ENCODE assay signal across 17 cellular contexts in the genomic region with DNA sequence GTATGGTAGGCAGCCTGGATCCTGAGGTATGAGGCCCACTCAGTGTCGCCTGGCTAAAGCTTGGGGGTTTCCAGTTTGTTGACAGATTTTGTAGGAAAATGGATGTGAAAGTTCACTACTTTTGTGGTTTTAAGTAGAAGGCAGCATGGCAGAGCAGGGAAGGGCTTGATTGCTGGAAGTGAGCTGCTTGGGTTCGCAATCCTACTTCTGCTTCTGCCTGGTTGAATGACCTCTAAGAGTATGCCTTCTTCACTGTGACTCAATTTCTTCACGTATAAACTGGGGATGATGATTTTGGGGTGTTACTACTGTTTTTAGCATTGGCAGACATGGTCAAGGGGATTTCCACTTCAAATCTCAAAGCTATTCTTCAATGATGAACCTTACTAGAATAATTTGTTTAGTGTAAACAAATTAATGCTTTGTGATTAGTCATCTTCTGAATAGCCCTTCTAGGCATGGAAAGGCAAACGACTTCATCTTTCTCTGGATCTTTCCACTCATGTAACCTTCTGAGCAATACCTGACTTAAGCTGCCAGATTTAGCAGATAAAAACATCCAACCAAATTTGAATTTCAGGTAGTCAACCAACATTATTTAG. TPM values are rescaled to one million over a fixed set of nuclear protein-coding genes. Genes with fewer than 3 reads are reported as not detected.
DNase-seq lines count a peak whose midpoint lies in the region; ATAC-seq, FAIRE-seq and TF ChIP-seq lines count a peak whose summit lies in the region.
"Had no signal": no experiment of that assay in that cellular context is flagged by ENCODE, and none has a peak within 500 bp of the region (broad histone marks: within the 10 kb centered on the region; RNA-seq: fewer than 3 reads in every experiment).

No MANE protein-coding gene starts in this region.

- no peaks in the 10 kb centered on the region for H3K27me3 ChIP-seq in SJSA1 (replicated peaks)

- H3K4me3 ChIP-seq in SJSA1 = no peak overlapping the region
- H3K4me3 ChIP-seq: heart left ventricle, left ventricle myocardium inferior had no signal

- ATAC-seq in HG02852 (IDR thresholded peaks at IDR 0.05; ENCODE audit: unreplicated experiment) (peak; percentile 59), HG02763 (IDR thresholded peaks at IDR 0.05; ENCODE audit: unreplicated experiment) (no peak)
- ATAC-seq: heart left ventricle had no signal

- H3K4me1 Mint-ChIP-seq in nephron progenitor cell = peaks cover 4% of the 10 kb centered on the region

- peaks cover 12% of the 10 kb centered on the region for H3K27me3 Mint-ChIP-seq in nephron progenitor cell (ENCODE audit: low read depth, poor library complexity)

- no peak overlapping the region for H3K4me3 Mint-ChIP-seq in nephron progenitor cell
- H3K4me3 Mint-ChIP-seq: endodermal cell had no signal

- no peaks in the 10 kb centered on the region for H3K36me3 ChIP-seq in SJSA1
- H3K36me3 ChIP-seq: heart left ventricle, left ventricle myocardium inferior had no signal

- no peaks in the 10 kb centered on the region for H3K9me3 ChIP-seq in SJSA1 (replicated peaks)
- H3K9me3 ChIP-seq: Caco-2, heart left ventricle, left ventricle myocardium inferior had no signal

- FAIRE-seq in GM12892 (lab: Jason Lieb, UNC) = peak; percentile 21
- FAIRE-seq: astrocyte had no signal

- DNase-seq in GM12892 (ENCODE audit: insufficient read length) (no peak), SJSA1 (ENCODE audit: low read depth in 1 of 2, low spot score in 2 of 2) (peak in 1 of 2 experiments; percentile 39), nephron progenitor cell (no peak), NCI-H2029 (lab: John Stamatoyannopoulos, UW) (no peak), NCI-H524 (lab: John Stamatoyannopoulos, UW) (no peak), occipital lobe (lab: John Stamatoyannopoulos, UW) (no peak)
- DNase-seq: Caco-2; endodermal cell; heart left ventricle; left ventricle myocardium inferior; NCI-H2107; stimulated activated naive CD4-positive, alpha-beta T cell; T-helper 9 cell had no signal

- 0 out of 2 replicates have a peak overlapping the region, but pooled peaks have one; percentile 5 for H3K27ac ChIP-seq in SJSA1
- H3K27ac ChIP-seq: left ventricle myocardium inferior had no signal

- no peaks in the 10 kb centered on the region for H3K36me3 Mint-ChIP-seq in nephron progenitor cell (ENCODE audit: low read depth)

- H3K9me3 Mint-ChIP-seq in nephron progenitor cell = no peaks in the 10 kb centered on the region
- H3K9me3 Mint-ChIP-seq: endodermal cell had no signal

- TF ChIP-seq CTCF in nephron progenitor cell (IDR thresholded peaks at IDR 0.05) = no peak

- H3K27ac Mint-ChIP-seq in nephron progenitor cell = peak overlapping the region; percentile 10
- H3K27ac Mint-ChIP-seq: endodermal cell had no signal

- H3K4me1 ChIP-seq in SJSA1 (replicated peaks) = peaks cover 19% of the 10 kb centered on the region
- H3K4me1 ChIP-seq: Caco-2 had no signal

- no peak for TF ChIP-seq POLR2A in GM12892 (IDR thresholded peaks at IDR 0.05; ENCODE audit: low read depth, low read length)

RNA-seq across cellular contexts. Expression of a gene that starts 13.2 kb away (rescaled TPM):
- polyA plus RNA-seq in GM12892 (2012; ENCODE audit: missing spikeins) = not detected
- total RNA-seq in SJSA1 (2014; rRNA removed; shearing (Covaris generic)) = not detected in 2 replicates
- not detected for total RNA-seq in occipital lobe
- total RNA-seq: astrocyte, Caco-2, endodermal cell, osteocyte had no signal
- polyA plus RNA-seq: heart left ventricle had no signal
